Comparison of ENCODE assay signal across 8 cellular contexts in genomic region chr17:54948380-54948779, GRCh38. TPM values are rescaled to one million over a fixed set of nuclear protein-coding genes. Genes with fewer than 3 reads are reported as not detected.
A peak's percentile ranks its signal among the peaks of the same experiment; 100 is the strongest.
DNase-seq lines count a peak whose midpoint lies in the region; ATAC-seq, FAIRE-seq and TF ChIP-seq lines count a peak whose summit lies in the region.
"Had no signal": no experiment of that assay in that cellular context is flagged by ENCODE, and none has a peak within 500 bp of the region (broad histone marks: within the 10 kb centered on the region; RNA-seq: fewer than 3 reads in every experiment).

No MANE protein-coding gene starts in this region.

- no peak overlapping the region for H3K4me3 ChIP-seq in brain microvascular endothelial cell (ENCODE audit: low read depth, low read length)

- H3K27me3 ChIP-seq in brain microvascular endothelial cell (replicated peaks) = no peaks in the 10 kb centered on the region

- no peaks in the 10 kb centered on the region for H3K36me3 ChIP-seq in brain microvascular endothelial cell (replicated peaks)

- in situ Hi-C loops in brain microvascular endothelial cell (cut with HindIII; ENCODE audit: low pct_ligation_motif_present, low sequenced_read_pairs) = no loop called here

- TF ChIP-seq CTCF in brain microvascular endothelial cell (IDR thresholded peaks at IDR 0.05; ENCODE audit: low read depth, low read length, missing control alignments) = no peak

- ATAC-seq in GM18907 (IDR thresholded peaks at IDR 0.05; ENCODE audit: unreplicated experiment) (peak; percentile 56), HG03025 (IDR thresholded peaks at IDR 0.05; ENCODE audit: low FRiP score, unreplicated experiment) (no peak), GM18909 (IDR thresholded peaks at IDR 0.05; ENCODE audit: poor library complexity, unreplicated experiment) (no peak)

- DNase-seq in HTR-8/SVneo (ENCODE audit: insufficient read length, low spot score) (peak; percentile 64), brain microvascular endothelial cell (peak; percentile 96), pulmonary artery endothelial cell (ENCODE audit: low read depth, low spot score) (peak; percentile 19), GM19239 (ENCODE audit: insufficient read length, low spot score) (no peak)
- DNase-seq: activated naive CD8-positive, alpha-beta T cell treated with anti-CD3 and anti-CD28 coated beads, Interleukin-2, amount 10 ng/mL, durations not matched to agents 7 days and 5 days had no signal

- peak; percentile 76 for FAIRE-seq in HTR-8/SVneo (lab: Jason Lieb, UNC)
- no peak for FAIRE-seq in GM19239 (lab: Jason Lieb, UNC)

- H3K27ac ChIP-seq in brain microvascular endothelial cell = peak overlapping the region; percentile 31

RNA-seq across cellular contexts. Expression of gene COX11, which starts 20.1 kb away (rescaled TPM):
- 112 and 145 TPM in 2 replicates for total RNA-seq in pulmonary artery endothelial cell

RNA-seq across cellular contexts. Expression of gene STXBP4, which starts 20.2 kb away (rescaled TPM):
- total RNA-seq in pulmonary artery endothelial cell = 6.6 and 16.0 TPM in 2 replicates

RNA-seq across cellular contexts. Expression of gene TOM1L1, which starts 47.7 kb away (rescaled TPM):
- total RNA-seq in pulmonary artery endothelial cell = 4.5 and 4.9 TPM in 2 replicates
- total RNA-seq: activated naive CD8-positive, alpha-beta T cell treated with anti-CD3 and anti-CD28 coated beads, Interleukin-2, amount 10 ng/mL, durations not matched to agents 7 days and 5 days had no signal
